In the genomic region with DNA sequence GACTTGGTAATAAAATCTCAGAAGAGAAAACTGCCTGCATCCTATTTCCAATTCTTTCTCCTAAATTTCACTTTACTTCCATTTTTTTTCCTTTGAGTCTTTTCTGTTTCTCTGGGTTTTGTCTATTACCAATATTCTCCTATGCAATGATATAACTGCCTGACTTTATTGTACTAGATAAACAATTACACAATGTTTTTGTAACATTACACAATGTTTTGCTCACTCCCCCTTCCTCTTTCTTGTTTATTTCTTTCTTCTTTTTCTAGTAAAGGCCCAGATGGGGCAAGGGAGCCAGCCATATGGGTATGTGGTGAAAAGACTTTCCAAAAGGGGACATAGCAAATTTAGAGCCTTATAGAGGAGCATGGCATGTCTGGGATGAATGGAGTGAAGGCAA, we compare ENCODE assay signal across 19 cellular contexts.
DNase-seq lines count a peak whose midpoint lies in the region; ATAC-seq, FAIRE-seq and TF ChIP-seq lines count a peak whose summit lies in the region.
"Had no signal": no experiment of that assay in that cellular context is flagged by ENCODE, and none has a peak within 500 bp of the region (broad histone marks: within the 10 kb centered on the region; RNA-seq: fewer than 3 reads in every experiment).

No MANE protein-coding gene starts in this region.

- FAIRE-seq in A549 (lab: Jason Lieb, UNC) = peak; percentile 13
- FAIRE-seq in GM19239 (lab: Jason Lieb, UNC) = no peak
- FAIRE-seq: G401.6, H1, RCC 7860 had no signal

- H3K4me1 ChIP-seq in A549 (0 out of 3 replicates have a peak, but pooled peaks cover 12% of the 10 kb centered on the region), gastroesophageal sphincter (peaks cover 0 to 13% (median 3%) of the 10 kb centered on the region in 3 donors), gastrocnemius medialis (no peaks in the 10 kb centered on the region)

- intact Hi-C loops in gastrocnemius medialis (cut with DNase I; ENCODE audit: low total_unique reads) = no loop called here

- H3K27me3 ChIP-seq in gastroesophageal sphincter (no peaks in the 10 kb centered on the region), gastrocnemius medialis (no peaks in the 10 kb centered on the region)
- H3K27me3 ChIP-seq: BLaER1 treated with 17β-estradiol and CSF1 and Interleukin-3, amounts not matched to agents 10 nM and 100 nM; MG63 had no signal

- in situ Hi-C loops in gastrocnemius medialis (cut with MboI; ENCODE audit: low sequenced_read_pairs in 4 of 4) = no loop called here

- TF ChIP-seq CTCF in A549 (IDR thresholded peaks at IDR 0.05) (no peak), gastroesophageal sphincter (IDR thresholded peaks at IDR 0.05) (no peak), gastrocnemius medialis (IDR thresholded peaks at IDR 0.05 in 4 of 5, conservative IDR thresholded peaks at IDR 0.05 in 1 of 5) (no peak)

- H3K36me3 ChIP-seq in gastroesophageal sphincter (no peaks in the 10 kb centered on the region), gastrocnemius medialis (no peaks in the 10 kb centered on the region)
- H3K36me3 ChIP-seq: BLaER1 treated with 17β-estradiol and CSF1 and Interleukin-3, amounts not matched to agents 10 nM and 100 nM; MG63 had no signal

- H3K4me2 ChIP-seq in A549 = no peak overlapping the region

- no peak for ATAC-seq in A549
- ATAC-seq in gastroesophageal sphincter = peak; percentile 50
- ATAC-seq in gastrocnemius medialis = peak in 1 of 2 donors; percentile 49
- no peak for ATAC-seq in GM21447 (IDR thresholded peaks at IDR 0.05; ENCODE audit: unreplicated experiment)

- POLR2A ChIA-PET in A549 (lab: Yijun Ruan, JAX) = no interaction called here

- H3K27ac ChIP-seq in A549 (no peak overlapping the region), gastroesophageal sphincter (peak overlapping the region in 1 of 4 donors; percentile 18), gastrocnemius medialis (peak overlapping the region in 3 of 4 donors; percentile 0 to 31 (median 9))

- no peak for DNase-seq in A549 (ENCODE audit: low read depth in 1 of 2, low spot score in 1 of 2)
- peak; percentile 9 for DNase-seq in amniotic epithelial cell (ENCODE audit: low read depth)
- DNase-seq in gastrocnemius medialis = no peak
- no peak for DNase-seq in NCI-H1930 (lab: John Stamatoyannopoulos, UW)
- no peak for DNase-seq in stimulated activated CD4-positive, alpha-beta T cell treated with anti-CD3 and anti-CD28 coated beads, Interleukin-2, amount 100 ng/mL, for 24 hours
- no peak for DNase-seq in GM19239 (ENCODE audit: insufficient read length, low spot score)
- DNase-seq: DND-41, MG63, NCI-H1105 treated with DMSO at 0.1 percent for 48 hours, NCI-H1694 treated with DMSO at 0.1 percent for 48 hours, NCI-H446, NCI-H69, Right ventricle myocardium superior had no signal

- H3K9me3 ChIP-seq in A549 = no peaks in the 10 kb centered on the region
- H3K9me3 ChIP-seq in gastroesophageal sphincter = no peaks in the 10 kb centered on the region
- H3K9me3 ChIP-seq in gastrocnemius medialis = no peaks in the 10 kb centered on the region
- H3K9me3 ChIP-seq: MG63 had no signal

- no peak for TF ChIP-seq POLR2A in A549 (IDR thresholded peaks at IDR 0.05; ENCODE audit: low read length)
- TF ChIP-seq POLR2A in gastroesophageal sphincter (IDR thresholded peaks at IDR 0.05) = no peak
- TF ChIP-seq POLR2A in gastrocnemius medialis (IDR thresholded peaks at IDR 0.05) = no peak

- TF ChIP-seq RAD21 in A549 (conservative IDR thresholded peaks at IDR 0.05 in 1 of 2, IDR thresholded peaks at IDR 0.05 in 1 of 2) = no peak

- no peak for TF ChIP-seq EP300 in A549 (IDR thresholded peaks at IDR 0.05)
- no peak for TF ChIP-seq EP300 in gastroesophageal sphincter (IDR thresholded peaks at IDR 0.05)

- CTCF ChIA-PET in A549 (lab: Yijun Ruan, JAX) = no interaction called here

- H3K4me3 ChIP-seq in A549 (no peak overlapping the region), gastroesophageal sphincter (no peak overlapping the region), gastrocnemius medialis (no peak overlapping the region)
- H3K4me3 ChIP-seq: BLaER1 treated with 17β-estradiol and CSF1 and Interleukin-3, amounts not matched to agents 10 nM and 100 nM; MG63 had no signal

TF ChIP-seq in A549, 52 proteins besides CTCF, POLR2A, EP300 and RAD21:
- TF ChIP-seq NR3C1 (IDR thresholded peaks at IDR 0.05) (no peak), MYC (IDR thresholded peaks at IDR 0.05; ENCODE audit: borderline replicate concordance, low read length) (no peak)

Comparison
In these comparisons a context has a peak if more than half of its experiments do, and no peak if none do; other contexts are left out.
1. H3K27ac ChIP-seq: peak in gastrocnemius medialis (3 of 4); none in A549 (0 of 2).